Comparison of ENCODE assay signal across 34 cellular contexts in the genomic region with DNA sequence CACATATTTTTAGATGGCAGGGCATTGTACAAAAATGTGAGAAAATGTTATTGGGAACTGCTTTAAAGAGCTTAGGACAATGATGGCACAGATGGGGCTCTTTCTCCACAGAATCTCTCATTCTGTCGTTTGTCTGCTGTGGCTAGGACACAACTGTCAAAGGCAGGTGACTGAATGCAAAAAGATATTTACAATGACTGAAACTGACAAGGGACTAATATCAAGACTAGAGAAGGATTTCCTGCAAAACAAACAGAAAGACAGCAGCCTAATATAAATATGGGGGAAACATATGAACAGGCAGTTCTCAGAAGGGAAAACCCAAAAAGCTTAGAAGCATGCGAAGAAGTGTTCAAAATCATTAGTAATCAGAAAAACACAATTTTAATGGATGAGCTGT.
"Had no signal": no experiment of that assay in that cellular context is flagged by ENCODE, and none has a peak within 500 bp of the region (broad histone marks: within the 10 kb centered on the region; RNA-seq: fewer than 3 reads in every experiment).

No MANE protein-coding gene starts in this region.

- H3K36me3 ChIP-seq: adrenal gland, ascending aorta, brain microvascular endothelial cell, breast epithelium, cardiac muscle cell had no signal

- H3K27ac ChIP-seq: adrenal gland, ascending aorta, body of pancreas, brain microvascular endothelial cell, breast epithelium, cardiac muscle cell had no signal

- H3K4me3 ChIP-seq: adrenal gland, ascending aorta, body of pancreas, breast epithelium, cardiac muscle cell had no signal

- FAIRE-seq: astrocyte, bronchial epithelial cell had no signal

- DNase-seq: activated effector memory CD4-positive, alpha-beta T cell treated with anti-CD3 and anti-CD28 coated beads, Interleukin-2, amount 50 U/mL, for 16 hours; activated effector memory CD4-positive, alpha-beta T cell treated with Interleukin-2 at 50 U/mL for 16 hours; activated gamma-delta T cell; activated gamma-delta T cell treated with Interleukin-2 at 50 U/mL for 16 hours; activated naive CD4-positive, alpha-beta T cell; activated naive CD4-positive, alpha-beta T cell treated with anti-CD3 and anti-CD28 coated beads for 36 hours; activated naive CD4-positive, alpha-beta T cell treated with anti-CD3 and anti-CD28 coated beads, Interleukin-2, amount 10 ng/mL, durations not matched to agents 7 days and 5 days; activated naive CD4-positive, alpha-beta T cell treated with anti-CD3 and anti-CD28 coated beads, Interleukin-2, amount 50 U/mL, for 16 hours; activated naive CD4-positive, alpha-beta T cell treated with Interleukin-2 at 50 U/mL for 16 hours; activated naive CD8-positive, alpha-beta T cell treated with anti-CD3 and anti-CD28 coated beads for 36 hours; activated naive CD8-positive, alpha-beta T cell treated with anti-CD3 and anti-CD28 coated beads, Interleukin-2, amount 10 ng/mL, durations not matched to agents 7 days and 5 days; activated naive CD8-positive, alpha-beta T cell treated with anti-CD3 and anti-CD28 coated beads, Interleukin-2, amount 50 U/mL, for 24 hours; activated T-cell treated with anti-CD3 and anti-CD28 coated beads, Interleukin-2, amount 50 U/mL, for 1 hour; activated T-cell treated with anti-CD3 and anti-CD28 coated beads, Interleukin-2, amount 50 U/mL, for 24 hours; activated T-cell treated with anti-CD3 and anti-CD28 coated beads, Interleukin-2, amount 50 U/mL, for 4 hours; activated T-cell treated with anti-CD3 and anti-CD28 coated beads, Interleukin-2, amount 50 U/mL, for 48 hours; activated T-cell treated with anti-CD3 and anti-CD28 coated beads, Interleukin-2, amount 50 U/mL, for 72 hours; adrenal gland; amniotic stem cell; amygdala; anterior cingulate cortex; aorta; body of pancreas; brain microvascular endothelial cell; caudate nucleus; central memory CD4-positive, alpha-beta T cell; cerebellar nuclear complex had no signal

- H3K4me1 ChIP-seq: adrenal gland, ascending aorta, body of pancreas, breast epithelium had no signal

- ATAC-seq: activated naive CD4-positive, alpha-beta T cell treated with anti-CD3 and anti-CD28 coated beads, Interleukin-2, amount 50 U/mL, for 72 hours; activated naive CD8-positive, alpha-beta T cell treated with anti-CD3 and anti-CD28 coated beads, Interleukin-2, amount 50 U/mL, for 24 hours; activated T-cell treated with anti-CD3 and anti-CD28 coated beads, Interleukin-2, amount 50 U/mL, for 4 hours; activated T-cell treated with anti-CD3 and anti-CD28 coated beads, Interleukin-2, amount 50 U/mL, for 72 hours; activated T-helper 17 cell treated with anti-CD3 and anti-CD28 coated beads, Interleukin-2, amount 50 U/mL, for 72 hours; body of pancreas had no signal

- H3K9me3 ChIP-seq: adrenal gland, ascending aorta, body of pancreas had no signal

- H3K27me3 ChIP-seq: adrenal gland, ascending aorta, body of pancreas, brain microvascular endothelial cell, breast epithelium, cardiac muscle cell had no signal
